ENCODE assay signal across 8 cellular contexts in the genomic region with DNA sequence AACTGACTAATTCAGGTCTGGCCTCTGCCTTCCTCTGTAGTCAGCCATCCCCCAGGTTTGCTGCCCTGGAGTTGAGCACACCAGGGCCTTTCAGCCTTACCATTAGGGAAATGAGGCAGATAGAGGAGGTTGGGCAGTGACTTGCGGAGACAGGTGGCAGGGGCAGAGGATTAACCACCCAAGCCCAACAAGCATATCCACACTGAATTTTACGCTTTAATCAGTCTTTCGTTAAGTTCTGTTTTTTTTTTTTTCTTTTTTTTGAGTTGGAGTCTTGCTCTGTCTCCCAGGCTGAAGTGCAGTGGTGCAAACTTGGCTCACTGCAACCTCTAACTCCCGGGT.
DNase-seq lines count a peak whose midpoint lies in the region; ATAC-seq, FAIRE-seq and TF ChIP-seq lines count a peak whose summit lies in the region.

No MANE protein-coding gene starts in this region.

- peaks cover 23% of the 10 kb centered on the region for H3F3A ChIP-seq in PC-9 (ENCODE audit: insufficient read depth, low read depth)

- no peak for TF ChIP-seq CTCF in PC-9 (conservative IDR thresholded peaks at IDR 0.05)

- no peaks in the 10 kb centered on the region for H4K20me1 ChIP-seq in PC-9 (ENCODE audit: insufficient read depth)

- no peaks in the 10 kb centered on the region for H3K9me3 ChIP-seq in PC-9 (ENCODE audit: insufficient read depth, low read depth)

- no peak overlapping the region for H2AFZ ChIP-seq in PC-9

- DNase-seq in PC-9 (no peak), memory B cell (ENCODE audit: low spot score in 2 of 2) (peak; percentile 49 to 69), NCI-H774 (lab: John Stamatoyannopoulos, UW) (no peak), H54 (ENCODE audit: insufficient read length, low spot score) (no peak), NCI-H446 (lab: John Stamatoyannopoulos, UW) (no peak), NCI-H2107 treated with DMSO at 0.1 percent for 48 hours (lab: John Stamatoyannopoulos, UW; ENCODE audit: unreplicated experiment) (no peak)

- CTCF ChIA-PET in PC-9 (lab: Charles Lee): no interaction called here

- H3K4me1 Mint-ChIP-seq in memory B cell: peaks cover 76% of the 10 kb centered on the region

- peaks cover 3% of the 10 kb centered on the region for H3K36me3 Mint-ChIP-seq in memory B cell

- no peak for TF ChIP-seq POLR2A in H54 (IDR thresholded peaks at IDR 0.05; ENCODE audit: low read depth, low read length)

- peak overlapping the region; percentile 92 for H3K27ac ChIP-seq in PC-9

- H3K9me3 Mint-ChIP-seq in memory B cell: no peaks in the 10 kb centered on the region

- H3K4me3 ChIP-seq in PC-9: no peak overlapping the region

- intact Hi-C loops in PC-9 (cut with micrococcal nuclease; ENCODE audit: unreplicated experiment): no loop called here

- H3K27ac Mint-ChIP-seq in memory B cell: peak overlapping the region; percentile 97

- H3K79me2 ChIP-seq in PC-9 (ENCODE audit: low read depth): peaks cover 13% of the 10 kb centered on the region; the same call in 1 of the 2 replicates

- H3K4me2 ChIP-seq in PC-9: peak overlapping the region; percentile 71; the same call in 1 of the 2 replicates

- no peak for FAIRE-seq in H54 (lab: Jason Lieb, UNC)

- H3K4me1 ChIP-seq in PC-9 (replicated peaks; ENCODE audit: insufficient read depth): peaks cover 38% of the 10 kb centered on the region

- POLR2A ChIA-PET in PC-9 (lab: Charles Lee; ENCODE audit: unreplicated experiment): no interaction called here

- H3K27me3 Mint-ChIP-seq in memory B cell: no peaks in the 10 kb centered on the region

- peak overlapping the region; percentile 77 for H3K4me3 Mint-ChIP-seq in memory B cell

- peak; percentile 71 for ATAC-seq in GM19035 (IDR thresholded peaks at IDR 0.05; ENCODE audit: unreplicated experiment)
- ATAC-seq in HG02870 (IDR thresholded peaks at IDR 0.05; ENCODE audit: unreplicated experiment): peak; percentile 55
- peak; percentile 86 for ATAC-seq in memory B cell (ENCODE audit: low read depth)

- no TSS peak for BruUV-seq in PC-9 (replicated peaks; lab: Mats Ljungman, UMichigan)

- no peaks in the 10 kb centered on the region for H3K36me3 ChIP-seq in PC-9 (ENCODE audit: low read depth)

- no peaks in the 10 kb centered on the region for H3K9me2 ChIP-seq in PC-9 (ENCODE audit: insufficient read depth)

- no peaks in the 10 kb centered on the region for H3K27me3 ChIP-seq in PC-9 (ENCODE audit: insufficient read depth, low read depth)

Comparison
In these comparisons a context has a peak if more than half of its experiments do, and no peak if none do; other contexts are left out.
1. DNase-seq: peak in memory B cell (2 of 2); none in PC-9 (0 of 2), NCI-H774 (single experiment), H54 (single experiment), NCI-H446 (0 of 2) and NCI-H2107 treated with DMSO at 0.1 percent for 48 hours (single experiment).
2. Peak in every context shown above with its lines, with median percentiles within 50 percentile points of each other: ATAC-seq.